ENCODE assay signal across 9 cellular contexts in genomic region chr3:62246985-62247384, GRCh38.
"Had no signal": no experiment of that assay in that cellular context is flagged by ENCODE, and none has a peak within 500 bp of the region (broad histone marks: within the 10 kb centered on the region; RNA-seq: fewer than 3 reads in every experiment).

No MANE protein-coding gene starts in this region.

- H3K4me3 ChIP-seq: GM23338, HAP-1, K562 had no signal

- H3K9me3 ChIP-seq: HAP-1 had no signal

- H3K4me1 ChIP-seq: HAP-1 had no signal

- H2AFZ ChIP-seq: GM23338 had no signal

- H3K4me2 ChIP-seq: GM23338 had no signal

- DNase-seq: H7, HFFc6, IMR-90, KG1 had no signal

- FAIRE-seq: HTR-8/SVneo, K562 had no signal

- H3K36me3 ChIP-seq: HAP-1 had no signal

- ATAC-seq: GM23338, HCT116, K562 had no signal
